Comparison of ENCODE assay signal across 10 cellular contexts in the genomic region with DNA sequence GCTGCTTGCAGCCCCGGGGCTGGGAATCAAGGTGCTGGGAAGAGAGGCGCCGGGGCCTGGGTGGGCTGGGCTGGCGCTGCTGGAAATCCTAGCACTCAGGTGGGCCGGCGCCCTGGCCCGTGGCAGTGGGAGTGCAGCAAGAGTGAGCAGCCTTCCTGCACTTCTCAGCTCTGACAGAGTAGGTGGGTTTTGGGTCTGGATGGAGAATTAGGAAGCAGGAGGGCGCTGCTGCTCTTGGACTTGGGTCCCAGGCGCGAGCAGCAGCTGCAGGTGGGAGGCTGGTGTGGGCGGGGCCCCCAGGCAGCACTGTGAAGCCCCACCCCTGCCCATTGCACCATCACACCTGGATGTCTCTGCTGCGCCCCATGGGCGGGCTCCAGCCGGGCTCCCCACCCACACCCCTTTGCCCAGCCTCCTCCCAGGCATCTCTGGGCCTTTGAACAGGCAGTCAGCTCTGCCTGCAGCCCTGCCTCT. TPM values are rescaled to one million over a fixed set of nuclear protein-coding genes. Genes with fewer than 3 reads are reported as not detected.
A peak's percentile ranks its signal among the peaks of the same experiment; 100 is the strongest.
DNase-seq lines count a peak whose midpoint lies in the region; ATAC-seq and TF ChIP-seq lines count a peak whose summit lies in the region.
"Had no signal": no experiment of that assay in that cellular context is flagged by ENCODE, and none has a peak within 500 bp of the region (broad histone marks: within the 10 kb centered on the region; RNA-seq: fewer than 3 reads in every experiment).

No MANE protein-coding gene starts in this region.

- no peak overlapping the region for H2AFZ ChIP-seq in GM23338

- H3K36me3 ChIP-seq in GM23338 (ENCODE audit: insufficient read depth) (0 out of 2 replicates have a peak, but pooled peaks cover 6% of the 10 kb centered on the region), esophagus squamous epithelium (peaks cover 0 to 43% (median 9%) of the 10 kb centered on the region in 3 donors), psoas muscle (ENCODE audit: insufficient read depth in 1 of 2, low read depth in 1 of 2) (peaks cover 0 to 27% of the 10 kb centered on the region in 2 donors)

- ATAC-seq in GM23338 (peak; percentile 70), psoas muscle (no peak), GM21717 (IDR thresholded peaks at IDR 0.05; ENCODE audit: unreplicated experiment) (no peak), HG02981 (IDR thresholded peaks at IDR 0.05; ENCODE audit: unreplicated experiment) (no peak)

- H3K9me3 ChIP-seq in esophagus squamous epithelium (no peaks in the 10 kb centered on the region), psoas muscle (no peaks in the 10 kb centered on the region)

- H3K4me3 ChIP-seq in GM23338 (no peak overlapping the region), esophagus squamous epithelium (peak overlapping the region in 1 of 4 donors; percentile 93), psoas muscle (peak overlapping the region; percentile 90)

- peak overlapping the region; percentile 64; the same call in 1 of the 2 replicates for H3K4me2 ChIP-seq in GM23338

- H3K27ac Mint-ChIP-seq in GM23338, result no peak overlapping the region

- no CpG with 5 or more reads among the region's 14 CpGs for WGBS in esophagus squamous epithelium, 2 donors
- 77 to 83% (median 78%) methylated on average over 13 to 14 of the region's 14 CpGs for WGBS in psoas muscle, 3 donors

- H3K4me1 ChIP-seq in GM23338 (ENCODE audit: insufficient read depth), result peaks cover 27% of the 10 kb centered on the region
- H3K4me1 ChIP-seq in esophagus squamous epithelium, result peaks cover 60 to 73% (median 67%) of the 10 kb centered on the region in 3 donors
- H3K4me1 ChIP-seq in psoas muscle, result peaks cover 61% of the 10 kb centered on the region

- no peaks in the 10 kb centered on the region for H3K27me3 ChIP-seq in GM23338 (ENCODE audit: insufficient read depth)
- no peaks in the 10 kb centered on the region for H3K27me3 ChIP-seq in esophagus squamous epithelium
- no peaks in the 10 kb centered on the region for H3K27me3 ChIP-seq in psoas muscle (ENCODE audit: insufficient read depth in 3 of 3, low read length in 2 of 3)

- H3K4me3 Mint-ChIP-seq in GM23338, result no peak overlapping the region

- H4K20me1 ChIP-seq in GM23338 (replicated peaks; ENCODE audit: insufficient read depth), result peaks cover 23% of the 10 kb centered on the region

- TF ChIP-seq CTCF in GM23338 (conservative IDR thresholded peaks at IDR 0.05; ENCODE audit: low read depth in 2 of 2), result peak in 1 of 2 experiments; percentile 57; a peak in 2 of 4 replicates
- peak in 1 of 6 experiments; percentile 5 for TF ChIP-seq CTCF in esophagus squamous epithelium (IDR thresholded peaks at IDR 0.05)
- no peak for TF ChIP-seq CTCF in psoas muscle (IDR thresholded peaks at IDR 0.05)

- peaks cover 41% of the 10 kb centered on the region for H3K4me1 Mint-ChIP-seq in GM23338

- no peak for TF ChIP-seq POLR2A in esophagus squamous epithelium (IDR thresholded peaks at IDR 0.05)

- peaks cover 65% of the 10 kb centered on the region for H3K79me2 ChIP-seq in GM23338 (replicated peaks; ENCODE audit: insufficient read depth)

- DNase-seq in GM23338 (ENCODE audit: low spot score) (peak; percentile 84), NCI-H526 treated with DMSO at 0.1 percent for 48 hours (lab: John Stamatoyannopoulos, UW) (peak; percentile 27), esophagus squamous epithelium (lab: John Stamatoyannopoulos, UW) (no peak), psoas muscle (no peak), DMS79 (lab: John Stamatoyannopoulos, UW) (no peak), middle frontal gyrus (ENCODE audit: extremely low spot score, low spot score) (no peak)
- DNase-seq: effector CD8-positive, alpha-beta T cell; NCI-H1048 had no signal

- H3F3A ChIP-seq in GM23338 (replicated peaks; ENCODE audit: low read depth), result no peaks in the 10 kb centered on the region

- H3K27ac ChIP-seq in GM23338 (ENCODE audit: low read depth), result peak overlapping the region; percentile 76
- peak overlapping the region; percentile 94 to 99 (median 97) for H3K27ac ChIP-seq in esophagus squamous epithelium
- H3K27ac ChIP-seq in psoas muscle, result peak overlapping the region; percentile 99

- no peaks in the 10 kb centered on the region for H3K9me2 ChIP-seq in GM23338 (ENCODE audit: insufficient read depth)

- H3K36me3 Mint-ChIP-seq in GM23338 (ENCODE audit: low read depth), result peaks cover 26% of the 10 kb centered on the region

- no peaks in the 10 kb centered on the region; the same call in 2 of the 3 replicates for H3K9me3 Mint-ChIP-seq in GM23338

- intact Hi-C loops in esophagus squamous epithelium (cut with DNase I) (no loop called here), psoas muscle (cut with DNase I) (loop anchor here in 1 of 2 donors (10.0 kb wide), 1 partner anchor 117 kb away; a partner anchor contains a TSS)

- H3K27me3 Mint-ChIP-seq in GM23338 (ENCODE audit: insufficient read depth, low read depth, poor library complexity), result peaks cover 10% of the 10 kb centered on the region

TF ChIP-seq in GM23338, 12 proteins besides CTCF, POLR2A, EP300 and RAD21:
- no peak for TF ChIP-seq POLR2AphosphoS5 (IDR thresholded peaks at IDR 0.05; ENCODE audit: low read depth)
- TF ChIP-seq, protein P1, sequence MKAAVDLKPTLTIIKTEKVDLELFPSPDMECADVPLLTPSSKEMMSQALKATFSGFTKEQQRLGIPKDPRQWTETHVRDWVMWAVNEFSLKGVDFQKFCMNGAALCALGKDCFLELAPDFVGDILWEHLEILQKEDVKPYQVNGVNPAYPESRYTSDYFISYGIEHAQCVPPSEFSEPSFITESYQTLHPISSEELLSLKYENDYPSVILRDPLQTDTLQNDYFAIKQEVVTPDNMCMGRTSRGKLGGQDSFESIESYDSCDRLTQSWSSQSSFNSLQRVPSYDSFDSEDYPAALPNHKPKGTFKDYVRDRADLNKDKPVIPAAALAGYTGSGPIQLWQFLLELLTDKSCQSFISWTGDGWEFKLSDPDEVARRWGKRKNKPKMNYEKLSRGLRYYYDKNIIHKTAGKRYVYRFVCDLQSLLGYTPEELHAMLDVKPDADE (IDR thresholded peaks at IDR 0.05), result no peak
- no peak for TF ChIP-seq STAT1 (IDR thresholded peaks at IDR 0.05; ENCODE audit: unreplicated experiment)
TF ChIP-seq in GM23338: peak in this region for 0.

RNA-seq across cellular contexts. Expression of a gene that starts 6.0 kb away (rescaled TPM):
- total RNA-seq in GM23338 (2014; rRNA removed; shearing (Covaris generic)), result 21.7 and 25.2 TPM in 2 replicates
- polyA plus RNA-seq in GM23338 (2016; fragmentation: Nextera tagmentation; extraction: Ambion mirVana) (66.1 and 141 TPM in 2 replicates), psoas muscle (100 to 1,000 TPM; 301 to 509 (median 443) TPM)
- total RNA-seq in esophagus squamous epithelium (10 to 100 TPM; 11.2 to 36.2 (median 23.3) TPM), psoas muscle (100 to 1,000 TPM; 231 to 529 (median 366) TPM)

RNA-seq across cellular contexts. Expression of a gene that starts 35.5 kb away (rescaled TPM):
- 8.3 and 24.4 TPM in 2 replicates for total RNA-seq in GM23338 (2014; rRNA removed; shearing (Covaris generic))
- polyA plus RNA-seq in GM23338 (2016; fragmentation: Nextera tagmentation; extraction: Ambion mirVana) (4.4 and 4.6 TPM in 2 replicates), psoas muscle (10 to 100 TPM in 2 of 3 donors, 1 to 10 TPM in 1; 7.0 to 14.5 (median 14.0) TPM)
- total RNA-seq in esophagus squamous epithelium (10 to 100 TPM; 13.4 to 21.5 (median 19.0) TPM), psoas muscle (10 to 100 TPM in 3 of 4 donors, 1 to 10 TPM in 1; 10.0 to 23.0 (median 18.6) TPM)

Comparison
In these comparisons a context has a peak if more than half of its experiments do, and no peak if none do; other contexts are left out.
1. DNase-seq: peak in GM23338 (single experiment) and NCI-H526 treated with DMSO at 0.1 percent for 48 hours (single experiment); none in esophagus squamous epithelium (single experiment), psoas muscle (0 of 2), DMS79 (single experiment) and middle frontal gyrus (single experiment).
2. Peak in every context shown above with its lines, with median percentiles within 50 percentile points of each other: H3K27ac ChIP-seq.